ENCODE assay signal across 9 cellular contexts in genomic region chr14:103696466-103697071, GRCh38. TPM values are rescaled to one million over a fixed set of nuclear protein-coding genes. Genes with fewer than 3 reads are reported as not detected.
DNase-seq lines count a peak whose midpoint lies in the region; ATAC-seq, FAIRE-seq and TF ChIP-seq lines count a peak whose summit lies in the region.
"Had no signal": no experiment of that assay in that cellular context is flagged by ENCODE, and none has a peak within 500 bp of the region (broad histone marks: within the 10 kb centered on the region; RNA-seq: fewer than 3 reads in every experiment).

No MANE protein-coding gene starts in this region.

- no peaks in the 10 kb centered on the region for H3K36me3 Mint-ChIP-seq in naive B cell

- H2BK12ac ChIP-seq in H1 (ENCODE audit: low read depth, low read length), result no peak overlapping the region

- no peak overlapping the region for H3K23ac ChIP-seq in H1 (ENCODE audit: insufficient read length)

- H3K79me2 ChIP-seq in H1 (ENCODE audit: control insufficient read depth in 1 of 2, insufficient read depth in 2 of 2, low read length in 2 of 2), result no peaks in the 10 kb centered on the region; a peak in 1 of 4 replicates

- no peak overlapping the region for H4K5ac ChIP-seq in H1 (ENCODE audit: insufficient read length, low read depth, low read length)

- TF ChIP-seq CTCF in A673 (conservative IDR thresholded peaks at IDR 0.05; ENCODE audit: low read depth, low read length), result no peak
- TF ChIP-seq CTCF in H1 (IDR thresholded peaks at IDR 0.05; ENCODE audit: control extremely low read depth in 1 of 3, insufficient read depth in 1 of 3, low read depth in 1 of 3, low read length in 3 of 3), result no peak
- TF ChIP-seq CTCF in colonic mucosa (IDR thresholded peaks at IDR 0.05), result no peak

- H3K4ac ChIP-seq in H1 (replicated peaks; ENCODE audit: insufficient read length, low read depth, low read length), result no peak overlapping the region

- H3K27ac ChIP-seq in A673 (ENCODE audit: low read depth, low read length, poor library complexity, severe bottlenecking), result peak overlapping the region; percentile 67
- H3K27ac ChIP-seq in H1 (ENCODE audit: low read depth, low read length), result no peak overlapping the region
- no peak overlapping the region for H3K27ac ChIP-seq in colonic mucosa

- H4K91ac ChIP-seq in H1 (replicated peaks; ENCODE audit: insufficient read length, low read length), result no peak overlapping the region

- H2AFZ ChIP-seq in H1 (ENCODE audit: low read length), result no peak overlapping the region

- no peaks in the 10 kb centered on the region for H3K9me3 Mint-ChIP-seq in naive B cell

- no peaks in the 10 kb centered on the region for H3K27me3 ChIP-seq in A673 (replicated peaks; ENCODE audit: insufficient read depth, low read depth, low read length, poor library complexity)
- no peaks in the 10 kb centered on the region for H3K27me3 ChIP-seq in H1 (replicated peaks in 1 of 4; ENCODE audit: control insufficient read depth in 3 of 4, extremely low read depth in 1 of 4, insufficient read depth in 3 of 4, low read length in 3 of 4)
- H3K27me3 ChIP-seq in colonic mucosa, result no peaks in the 10 kb centered on the region

- peaks cover 10 to 27% of the 10 kb centered on the region in 2 experiments for H4K20me1 ChIP-seq in H1 (replicated peaks in 1 of 2; ENCODE audit: control insufficient read depth in 1 of 2, insufficient read depth in 2 of 2, low read length in 2 of 2)

- no peak for TF ChIP-seq EP300 in Ishikawa (IDR thresholded peaks at IDR 0.05; ENCODE audit: borderline replicate concordance)
- no peak for TF ChIP-seq EP300 in H1 (IDR thresholded peaks at IDR 0.05; ENCODE audit: borderline replicate concordance in 1 of 2, low read depth in 2 of 2, low read length in 2 of 2)

- H3K4me1 Mint-ChIP-seq in naive B cell, result peaks cover 38 to 62% (median 59%) of the 10 kb centered on the region in 3 donors

- peak overlapping the region in 5 of 6 donors; percentile 56 to 85 (median 62) for H3K27ac Mint-ChIP-seq in naive B cell

- ATAC-seq in naive B cell (ENCODE audit: low read depth in 2 of 2), result no peak
- no peak for ATAC-seq in GM21447 (IDR thresholded peaks at IDR 0.05; ENCODE audit: unreplicated experiment)
- ATAC-seq: mucosa of descending colon had no signal

- no peaks in the 10 kb centered on the region for H3K23me2 ChIP-seq in H1 (ENCODE audit: low read depth, low read length)

- peak overlapping the region; percentile 53; the same call in 1 of the 2 replicates for H4K8ac ChIP-seq in H1 (ENCODE audit: extremely low read depth, insufficient read depth, low read length)

- H3K27me3 Mint-ChIP-seq in naive B cell, result no peaks in the 10 kb centered on the region

- peak; percentile 44 for DNase-seq in A673 (ENCODE audit: low spot score)
- DNase-seq in H1 (ENCODE audit: low read depth in 1 of 2, low spot score in 2 of 2), result no peak
- DNase-seq in naive B cell, result no peak
- no peak for DNase-seq in colonic mucosa
- no peak for DNase-seq in NOMO-1 treated with DMSO at 0.1 percent for 48 hours (lab: John Stamatoyannopoulos, UW; ENCODE audit: unreplicated experiment)
- no peak for DNase-seq in T-helper 1 cell

- no peak overlapping the region for H2BK15ac ChIP-seq in H1 (ENCODE audit: low read length)

- no peak overlapping the region for H3K9ac ChIP-seq in H1 (replicated peaks in 1 of 4; ENCODE audit: extremely low read depth in 1 of 4, low read depth in 3 of 4, low read length in 3 of 4)
- no peak overlapping the region for H3K9ac ChIP-seq in colonic mucosa (ENCODE audit: low read depth in 2 of 2, low read length in 2 of 2)

- H3K4me1 ChIP-seq in A673 (ENCODE audit: insufficient read depth, low read length, poor library complexity, severe bottlenecking) (peaks cover 26% of the 10 kb centered on the region), H1 (replicated peaks in 1 of 4; ENCODE audit: control insufficient read depth in 3 of 4, insufficient read depth in 4 of 4, low read length in 3 of 4) (peaks cover 0 to 2% (median 0%) of the 10 kb centered on the region in 4 experiments; a peak in 2 of 7 replicates), colonic mucosa (peaks cover 13% of the 10 kb centered on the region)

- peak overlapping the region in 4 of 8 donors; percentile 17 to 78 (median 45) for H3K4me3 Mint-ChIP-seq in naive B cell

- TF ChIP-seq RAD21 in Ishikawa (IDR thresholded peaks at IDR 0.05; ENCODE audit: low read depth), result no peak
- no peak for TF ChIP-seq RAD21 in H1 (IDR thresholded peaks at IDR 0.05 in 1 of 2, conservative IDR thresholded peaks at IDR 0.05 in 1 of 2; ENCODE audit: low read depth in 2 of 2, low read length in 2 of 2)

- no peak; a peak in 1 of 3 replicates for TF ChIP-seq POLR2A in H1 (IDR thresholded peaks at IDR 0.05; ENCODE audit: control extremely low read depth in 1 of 2, low read depth in 2 of 2, low read length in 2 of 2)

- intact Hi-C loops in A673 (cut with micrococcal nuclease; ENCODE audit: unreplicated experiment), result no loop called here
- intact Hi-C loops in colonic mucosa (cut with DNase I), result no loop called here

- 72% methylated on average over 17 of the region's 17 CpGs; no CpG with 5 or more reads in 1 of the 2 experiments for WGBS in H1 (ENCODE audit: extremely low coverage in 1 of 2, insufficient coverage in 1 of 2, insufficient read length in 1 of 2, insufficient replicate concordance in 2 of 2, low coverage in 1 of 2, low lambda C conversion rate in 2 of 2, missing lambda C conversion rate in 1 of 2), 2 experiments

- CTCF ChIA-PET in A673 (lab: Charles Lee), result no interaction called here
- CTCF ChIA-PET in H1 (lab: Charles Lee; ENCODE audit: partially characterized antibody), result interaction anchor here (1.1 to 2.1 kb wide), 2 partner anchors 10 to 15 kb away, joined by 4 to 9 read pairs; no protein-coding TSS in a partner anchor

- H3K9me3 ChIP-seq in A673 (ENCODE audit: low read depth, low read length, poor library complexity, severe bottlenecking), result no peaks in the 10 kb centered on the region
- no peaks in the 10 kb centered on the region for H3K9me3 ChIP-seq in H1 (ENCODE audit: insufficient read depth in 2 of 2, low read depth in 1 of 2, low read length in 1 of 2)
- H3K9me3 ChIP-seq in colonic mucosa, result no peaks in the 10 kb centered on the region
- H3K9me3 ChIP-seq: mucosa of descending colon had no signal

- H3K4me3 ChIP-seq in A673 (ENCODE audit: low read depth, low read length, poor library complexity, severe bottlenecking) (no peak overlapping the region), H1 (ENCODE audit: extremely low read depth in 1 of 4, insufficient read depth in 2 of 4, low read depth in 3 of 4, low read length in 4 of 4) (no peak overlapping the region), colonic mucosa (no peak overlapping the region)
- H3K4me3 ChIP-seq: mucosa of descending colon had no signal

- H2BK20ac ChIP-seq in H1 (ENCODE audit: low read length), result no peak overlapping the region

- FAIRE-seq in H1 (lab: Jason Lieb, UNC), result no peak

- POLR2A ChIA-PET in A673 (lab: Charles Lee; ENCODE audit: low non-redundant PET), result no interaction called here
- POLR2A ChIA-PET in H1 (lab: Charles Lee; ENCODE audit: partially characterized antibody), result interaction anchor here (1.2 to 8.8 kb wide), 3 partner anchors 8 to 19 kb away, joined by 3 to 74 read pairs (median 5); partner anchors contain the start of gene ZFYVE21

- no TSS peak for BruUV-seq in A673 (replicated peaks; lab: Mats Ljungman, UMichigan)

- no peak overlapping the region for H3K18ac ChIP-seq in H1 (ENCODE audit: extremely low read depth, low read length)

- no peak overlapping the region for H3K56ac ChIP-seq in H1 (replicated peaks; ENCODE audit: insufficient read length, low read depth, low read length)

- no peak overlapping the region for H3K14ac ChIP-seq in H1 (ENCODE audit: insufficient read length)

- H2BK120ac ChIP-seq in H1 (replicated peaks; ENCODE audit: low read depth, low read length), result no peak overlapping the region

- peaks cover 8% of the 10 kb centered on the region; the same call in 1 of the 2 replicates for H3K79me1 ChIP-seq in H1 (ENCODE audit: low read depth, low read length)

- no peak overlapping the region for H3K4me2 ChIP-seq in H1 (ENCODE audit: insufficient read depth in 1 of 2, low read depth in 2 of 2, low read length in 2 of 2)

- H2AK5ac ChIP-seq in H1 (ENCODE audit: low read depth, low read length), result no peak overlapping the region

- no peak overlapping the region for H2BK5ac ChIP-seq in H1 (ENCODE audit: low read depth, low read length)

- peaks cover 70% of the 10 kb centered on the region for H3K36me3 ChIP-seq in A673 (ENCODE audit: insufficient read depth, low read length, poor library complexity, severe bottlenecking)
- H3K36me3 ChIP-seq in H1 (ENCODE audit: control insufficient read depth in 2 of 4, insufficient read depth in 4 of 4, low read length in 3 of 4), result peaks cover 7 to 37% (median 17%) of the 10 kb centered on the region in 4 experiments; a peak in 6 of 8 replicates
- H3K36me3 ChIP-seq in colonic mucosa, result no peaks in the 10 kb centered on the region

TF ChIP-seq in H1, 55 proteins besides CTCF, POLR2A, EP300 and RAD21 (continues in another document):
- TF ChIP-seq RXRA (IDR thresholded peaks at IDR 0.05; ENCODE audit: insufficient read depth, low read depth, low read length), result no peak

RNA-seq across cellular contexts. Expression of gene XRCC3, which starts 18.7 kb away (rescaled TPM):
- total RNA-seq in A673 (2021) (82.1 and 91.8 TPM in 2 replicates), colonic mucosa (10 to 100 TPM in 1 of 2 donors, 1 to 10 TPM in 1; 8.3 to 70.0 TPM)
- 41.7 and 41.8 TPM in 2 replicates for total RNA-seq in H1 (2021; fragmentation: NEBNext Ultra II Directional; extraction: Animal tissue kit (Norgen Biotek cat#: 25700))
- polyA plus RNA-seq in H1 (2011; rRNA removed) (36.9 and 51.2 TPM in 2 replicates), naive B cell (ENCODE audit: low read depth in 6 of 6) (1 to 10 TPM; 2.9 to 7.5 (median 5.7) TPM)
- 44.6 TPM for polyA plus RNA-seq in H1 (2011; cell fraction: cytosol; rRNA removed)
- 72.6 TPM for polyA plus RNA-seq in H1 (2011; cell fraction: nucleus; rRNA removed)
- polyA plus RNA-seq in H1 (2012, experiment 1 of 2), result 29.9 to 39.9 TPM (median 33.4 TPM) in 4 replicates
- 49.6 TPM for polyA plus RNA-seq in H1 (2012, experiment 2 of 2)
- 34.4 TPM for polyA plus RNA-seq in H1 (2013, experiment 1 of 2)
- polyA plus RNA-seq in H1 (2013, experiment 2 of 2), result 29.7 TPM
- 23.0 and 28.4 TPM in 2 replicates for polyA minus RNA-seq in H1 (2011; rRNA and poly(A)+ RNA removed)
- polyA minus RNA-seq in H1 (2011; cell fraction: cytosol; rRNA and poly(A)+ RNA removed), result 27.0 TPM
- 33.4 TPM for polyA minus RNA-seq in H1 (2011; cell fraction: nucleus; rRNA and poly(A)+ RNA removed)

RNA-seq across cellular contexts. Expression of gene ZFYVE21, which starts 19.0 kb away (rescaled TPM):
- total RNA-seq in A673 (2021), result 35.7 and 38.6 TPM in 2 replicates
- total RNA-seq in H1 (2021; fragmentation: NEBNext Ultra II Directional; extraction: Animal tissue kit (Norgen Biotek cat#: 25700)), result 44.3 and 53.4 TPM in 2 replicates
- 127 and 143 TPM in 2 replicates for polyA plus RNA-seq in H1 (2011; rRNA removed)
- 90.7 TPM for polyA plus RNA-seq in H1 (2011; cell fraction: cytosol; rRNA removed)
- 120 TPM for polyA plus RNA-seq in H1 (2011; cell fraction: nucleus; rRNA removed)
- 47.7 to 65.8 TPM (median 61.0 TPM) in 4 replicates for polyA plus RNA-seq in H1 (2012, experiment 1 of 2)
- polyA plus RNA-seq in H1 (2012, experiment 2 of 2), result 24.4 TPM
- 43.0 TPM for polyA plus RNA-seq in H1 (2013, experiment 1 of 2)
- 40.6 TPM for polyA plus RNA-seq in H1 (2013, experiment 2 of 2)
- 31.5 and 34.8 TPM in 2 replicates for polyA minus RNA-seq in H1 (2011; rRNA and poly(A)+ RNA removed)
- polyA minus RNA-seq in H1 (2011; cell fraction: cytosol; rRNA and poly(A)+ RNA removed), result 34.2 TPM
- 39.4 TPM for polyA minus RNA-seq in H1 (2011; cell fraction: nucleus; rRNA and poly(A)+ RNA removed)
- 10 to 100 TPM in 1 of 6 donors, 1 to 10 TPM in 5; 4.8 to 10.5 (median 6.7) TPM for polyA plus RNA-seq in naive B cell (ENCODE audit: low read depth in 6 of 6)
- total RNA-seq in colonic mucosa, result 10 to 100 TPM; 49.3 to 68.9 TPM
